Comparison of ENCODE assay signal across 13 cellular contexts in genomic region chr18:51867767-51868166, GRCh38.
A peak's percentile ranks its signal among the peaks of the same experiment; 100 is the strongest.
DNase-seq lines count a peak whose midpoint lies in the region; TF ChIP-seq lines count a peak whose summit lies in the region.
"Had no signal": no experiment of that assay in that cellular context is flagged by ENCODE, and none has a peak within 500 bp of the region (broad histone marks: within the 10 kb centered on the region; RNA-seq: fewer than 3 reads in every experiment).

No MANE protein-coding gene starts in this region.

- H3K9ac ChIP-seq in fibroblast of lung (ENCODE audit: insufficient read depth, low read length): no peak overlapping the region
- H3K9ac ChIP-seq: parathyroid adenoma had no signal

- CTCF ChIA-PET in MCF 10A (lab: Yijun Ruan, JAX): interaction anchor here (0.7 kb wide), 1 partner anchor 44 kb away, joined by 3 read pairs; no protein-coding TSS in a partner anchor
- CTCF ChIA-PET in GM10248 (lab: Yijun Ruan, JAX): no interaction called here

- no peaks in the 10 kb centered on the region for H3K36me3 Mint-ChIP-seq in MCF 10A (ENCODE audit: insufficient read depth, unreplicated experiment)

- no peak overlapping the region for H3K4me2 ChIP-seq in fibroblast of lung (ENCODE audit: extremely low read depth, insufficient read depth, low read length)

- TF ChIP-seq POLR2A in breast epithelium (IDR thresholded peaks at IDR 0.05): no peak
- no peak for TF ChIP-seq POLR2A in NB4 (IDR thresholded peaks at IDR 0.05; ENCODE audit: extremely low read depth, insufficient read length)

- POLR2A ChIA-PET in MCF 10A (lab: Yijun Ruan, JAX): no interaction called here
- POLR2A ChIA-PET in GM10248 (lab: Yijun Ruan, JAX): no interaction called here

- H3K4me3 Mint-ChIP-seq in MCF 10A (ENCODE audit: unreplicated experiment): no peak overlapping the region
- H3K4me3 Mint-ChIP-seq: B cell had no signal

- TF ChIP-seq CTCF in MCF 10A (IDR thresholded peaks at IDR 0.05; ENCODE audit: unreplicated experiment) (no peak), breast epithelium (IDR thresholded peaks at IDR 0.05) (no peak), NB4 (IDR thresholded peaks at IDR 0.05; ENCODE audit: low read depth, low read length) (no peak), fibroblast of lung (conservative IDR thresholded peaks at IDR 0.05 in 1 of 2, IDR thresholded peaks at IDR 0.05 in 1 of 2; ENCODE audit: low read depth in 1 of 2, low read length in 2 of 2) (no peak), GM10248 (IDR thresholded peaks at IDR 0.05; ENCODE audit: control extremely low read depth, extremely low read depth, low read depth, missing control alignments) (no peak)

- no peaks in the 10 kb centered on the region for H3K36me3 ChIP-seq in breast epithelium
- H3K36me3 ChIP-seq in fibroblast of lung (ENCODE audit: control insufficient read depth, insufficient read depth, low read length): no peaks in the 10 kb centered on the region
- H3K36me3 ChIP-seq: adrenal gland, heart right ventricle had no signal

- H3K27ac ChIP-seq in breast epithelium: no peak overlapping the region
- no peak overlapping the region for H3K27ac ChIP-seq in fibroblast of lung (ENCODE audit: insufficient read depth, low read length)
- H3K27ac ChIP-seq: adrenal gland, heart right ventricle, parathyroid adenoma had no signal

- no peaks in the 10 kb centered on the region for H3K4me1 ChIP-seq in breast epithelium
- no peaks in the 10 kb centered on the region for H3K4me1 ChIP-seq in fibroblast of lung (ENCODE audit: control insufficient read depth, extremely low read depth, insufficient read depth, low read length)
- H3K4me1 ChIP-seq: adrenal gland, heart right ventricle, parathyroid adenoma had no signal

- H3K27me3 ChIP-seq in breast epithelium (no peaks in the 10 kb centered on the region), fibroblast of lung (ENCODE audit: control insufficient read depth, insufficient read depth, low read length) (no peaks in the 10 kb centered on the region)
- H3K27me3 ChIP-seq: adrenal gland, heart right ventricle had no signal

- no peaks in the 10 kb centered on the region for H3K4me1 Mint-ChIP-seq in MCF 10A (ENCODE audit: insufficient read depth, unreplicated experiment)
- H3K4me1 Mint-ChIP-seq: B cell had no signal

- H3K9me3 ChIP-seq in breast epithelium (peaks cover 6 to 7% of the 10 kb centered on the region in 2 donors), fibroblast of lung (ENCODE audit: control insufficient read depth, insufficient read depth, low read depth, low read length) (no peaks in the 10 kb centered on the region)
- H3K9me3 ChIP-seq: adrenal gland had no signal

- no peak overlapping the region for H2AFZ ChIP-seq in fibroblast of lung (ENCODE audit: low read length)
- H2AFZ ChIP-seq: parathyroid adenoma had no signal

- DNase-seq in MCF 10A (ENCODE audit: unreplicated experiment) (peak; percentile 55), breast epithelium (ENCODE audit: low spot score in 2 of 2) (no peak), NB4 (ENCODE audit: low read depth) (peak; percentile 5), fibroblast of lung (ENCODE audit: low read depth in 2 of 2) (peak; percentile 1 to 17), stromal cell of bone marrow (ENCODE audit: low read depth) (peak; percentile 6), SW 1271 (lab: John Stamatoyannopoulos, UW) (no peak), GM10248 (ENCODE audit: extremely low spot score) (no peak), KG1 (lab: John Stamatoyannopoulos, UW) (no peak)
- DNase-seq: heart right ventricle, NCI-H510A treated with DMSO at 0.1 percent for 48 hours had no signal

- H3K27ac Mint-ChIP-seq in MCF 10A (ENCODE audit: low read depth, unreplicated experiment): no peak overlapping the region
- H3K27ac Mint-ChIP-seq: B cell had no signal

- no peak overlapping the region for H3K4me3 ChIP-seq in breast epithelium
- H3K4me3 ChIP-seq in NB4 (ENCODE audit: low read depth, low read length): no peak overlapping the region
- no peak overlapping the region for H3K4me3 ChIP-seq in fibroblast of lung (replicated peaks in 1 of 4; ENCODE audit: control extremely low read depth in 1 of 4, insufficient read depth in 1 of 4, low read depth in 3 of 4, low read length in 4 of 4)
- H3K4me3 ChIP-seq: adrenal gland, heart right ventricle had no signal

- H3K9me3 Mint-ChIP-seq in MCF 10A (ENCODE audit: unreplicated experiment): peaks cover 46% of the 10 kb centered on the region

- no TSS peak for BruUV-seq in MCF 10A (replicated peaks; lab: Mats Ljungman, UMichigan)

- no peaks in the 10 kb centered on the region for H3K27me3 Mint-ChIP-seq in MCF 10A (ENCODE audit: insufficient read depth, unreplicated experiment)
- H3K27me3 Mint-ChIP-seq: B cell had no signal

- H3K79me2 ChIP-seq in fibroblast of lung (ENCODE audit: control insufficient read depth, insufficient read depth, low read length): no peaks in the 10 kb centered on the region
- H3K79me2 ChIP-seq: parathyroid adenoma had no signal

- intact Hi-C loops in MCF 10A (cut with micrococcal nuclease) (no loop called here), breast epithelium (cut with DNase I; ENCODE audit: low total_unique reads) (no loop called here)

- no peaks in the 10 kb centered on the region for H4K20me1 ChIP-seq in fibroblast of lung (ENCODE audit: control insufficient read depth, extremely low read depth, insufficient read depth, low read length)

Comparison
In these comparisons a context has a peak if more than half of its experiments do, and no peak if none do; other contexts are left out.
1. DNase-seq: peak in MCF 10A (single experiment), NB4 (single experiment), fibroblast of lung (2 of 2) and stromal cell of bone marrow (single experiment); none in breast epithelium (0 of 2), SW 1271 (0 of 2), GM10248 (single experiment) and KG1 (single experiment).